ENCODE assay signal across 8 cellular contexts in the genomic region with DNA sequence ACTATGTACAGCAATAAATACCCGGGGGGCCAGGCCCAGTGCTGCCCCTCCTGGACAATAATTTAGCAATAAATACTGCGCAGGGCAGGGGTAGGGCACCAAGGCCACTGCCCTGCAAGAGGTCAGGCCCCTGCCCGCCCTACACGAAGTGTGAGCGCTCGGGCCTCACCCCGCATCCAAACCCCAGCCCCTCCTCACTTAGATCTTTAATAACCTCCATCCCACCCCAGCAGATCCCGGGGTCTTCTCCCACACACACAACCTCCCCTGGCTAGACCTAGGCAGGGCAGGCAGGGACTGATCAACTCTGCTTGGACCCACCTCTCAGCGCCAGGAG. TPM values are rescaled to one million over a fixed set of nuclear protein-coding genes. Genes with fewer than 3 reads are reported as not detected.
DNase-seq lines count a peak whose midpoint lies in the region; ATAC-seq and TF ChIP-seq lines count a peak whose summit lies in the region.
"Not testable (repeated sequence)": the region's sequence is repeated elsewhere in the genome, so short reads cannot be mapped to it uniquely, and the experiment has no call there.

No MANE protein-coding gene starts in this region.

- H3K4me1 Mint-ChIP-seq in Caco-2 (ENCODE audit: low read depth, unreplicated experiment): peaks cover 26% of the 10 kb centered on the region
- H3K4me1 Mint-ChIP-seq in activated naive CD8-positive, alpha-beta T cell treated with anti-CD3 and anti-CD28 coated beads, Interleukin-2, amount 50 U/mL, for 24 hours: peaks cover 20% of the 10 kb centered on the region
- H3K4me1 Mint-ChIP-seq in natural killer cell treated with Interleukin-12 subunit alpha and Interleukin-12 subunit beta and Interleukin-15 and Interleukin-18, amount 100 ng/mL, for 72 hours (ENCODE audit: low read depth in 2 of 2): peaks cover 17 to 29% of the 10 kb centered on the region in 2 donors

- peaks cover 11% of the 10 kb centered on the region for H3K4me1 ChIP-seq in Caco-2
- H3K4me1 ChIP-seq in SJCRH30: not testable (repeated sequence)
- peaks cover 43 to 82% (median 70%) of the 10 kb centered on the region in 4 donors for H3K4me1 ChIP-seq in stomach

- H3K27ac Mint-ChIP-seq in Caco-2 (ENCODE audit: unreplicated experiment): peak overlapping the region; percentile 90
- peak overlapping the region; percentile 67 for H3K27ac Mint-ChIP-seq in activated naive CD8-positive, alpha-beta T cell treated with anti-CD3 and anti-CD28 coated beads, Interleukin-2, amount 50 U/mL, for 24 hours
- peak overlapping the region; percentile 39 to 81 for H3K27ac Mint-ChIP-seq in natural killer cell treated with Interleukin-12 subunit alpha and Interleukin-12 subunit beta and Interleukin-15 and Interleukin-18, amount 100 ng/mL, for 72 hours

- H3K4me3 Mint-ChIP-seq in Caco-2 (ENCODE audit: unreplicated experiment): peak overlapping the region; percentile 93
- H3K4me3 Mint-ChIP-seq in activated naive CD8-positive, alpha-beta T cell treated with anti-CD3 and anti-CD28 coated beads, Interleukin-2, amount 50 U/mL, for 24 hours: peak overlapping the region; percentile 77
- peak overlapping the region; percentile 88 for H3K4me3 Mint-ChIP-seq in natural killer cell treated with Interleukin-12 subunit alpha and Interleukin-12 subunit beta and Interleukin-15 and Interleukin-18, amount 100 ng/mL, for 72 hours

- CTCF ChIA-PET in Caco-2 (lab: Charles Lee): not testable (repeated sequence)

- not testable (repeated sequence) for TF ChIP-seq CTCF in Caco-2 (IDR thresholded peaks at IDR 0.05; ENCODE audit: insufficient read depth in 1 of 2, low read depth in 1 of 2, low read length in 1 of 2, severe bottlenecking in 1 of 2, unreplicated experiment in 1 of 2); stomach (IDR thresholded peaks at IDR 0.05)

- WGBS in stomach, 5 donors: 17 to 39% (median 26%) methylated on average over 9 of the region's 9 CpGs

- not testable (repeated sequence) for H3K9me3 Mint-ChIP-seq in Caco-2 (ENCODE audit: unreplicated experiment); activated naive CD8-positive, alpha-beta T cell treated with anti-CD3 and anti-CD28 coated beads, Interleukin-2, amount 50 U/mL, for 24 hours; natural killer cell treated with Interleukin-12 subunit alpha and Interleukin-12 subunit beta and Interleukin-15 and Interleukin-18, amount 100 ng/mL, for 72 hours

- H3K36me3 ChIP-seq in Caco-2 (ENCODE audit: control insufficient read depth, insufficient read depth, low read length) (peaks cover 14% of the 10 kb centered on the region), stomach (peaks cover 47 to 68% (median 58%) of the 10 kb centered on the region in 4 donors)
- H3K36me3 ChIP-seq in SJCRH30: not testable (repeated sequence)

- POLR2A ChIA-PET in Caco-2 (lab: Charles Lee): interaction anchor here (1.3 kb wide), 1 partner anchor 8 kb away, joined by 11 read pairs; the partner anchor contains the start of gene MAFG

- H3K27ac ChIP-seq in SJCRH30: not testable (repeated sequence)
- H3K27ac ChIP-seq in stomach: peak overlapping the region; percentile 83 to 98 (median 88)

- ATAC-seq in GM21786 (IDR thresholded peaks at IDR 0.05; ENCODE audit: unreplicated experiment) (peak; percentile 11), HG03196 (IDR thresholded peaks at IDR 0.05; ENCODE audit: unreplicated experiment) (peak; percentile 7), Right ventricle myocardium inferior (peak; percentile 23)
- ATAC-seq in activated naive CD8-positive, alpha-beta T cell treated with anti-CD3 and anti-CD28 coated beads, Interleukin-2, amount 50 U/mL, for 24 hours: peak; percentile 11
- peak; percentile 21 to 63 for ATAC-seq in natural killer cell treated with Interleukin-12 subunit alpha and Interleukin-12 subunit beta and Interleukin-15 and Interleukin-18, amount 100 ng/mL, for 72 hours

- not testable (repeated sequence) for H3K9me3 ChIP-seq in Caco-2; SJCRH30 (replicated peaks); stomach

- not testable (repeated sequence) for H3K27me3 ChIP-seq in Caco-2 (replicated peaks; ENCODE audit: control insufficient read depth, insufficient read depth, low read length); SJCRH30; stomach

- H3K4me3 ChIP-seq in Caco-2 (ENCODE audit: low read depth, low read length) (peak overlapping the region; percentile 86; the same call in 1 of the 2 replicates), SJCRH30 (peak overlapping the region; percentile 90), stomach (peak overlapping the region; percentile 79 to 90 (median 84))

- intact Hi-C loops in Caco-2 (cut with micrococcal nuclease; ENCODE audit: unreplicated experiment): loop anchor here (1.0 kb wide), 1 partner anchor 8 kb away; no protein-coding TSS in a partner anchor
- intact Hi-C loops in Right ventricle myocardium inferior (cut with DNase I); stomach (cut with DNase I; ENCODE audit: low total_unique reads): not testable (repeated sequence)

- peaks cover 94% of the 10 kb centered on the region for H3K36me3 Mint-ChIP-seq in Caco-2 (ENCODE audit: insufficient read depth, unreplicated experiment)
- peaks cover 11% of the 10 kb centered on the region for H3K36me3 Mint-ChIP-seq in activated naive CD8-positive, alpha-beta T cell treated with anti-CD3 and anti-CD28 coated beads, Interleukin-2, amount 50 U/mL, for 24 hours (ENCODE audit: low read depth)
- H3K36me3 Mint-ChIP-seq in natural killer cell treated with Interleukin-12 subunit alpha and Interleukin-12 subunit beta and Interleukin-15 and Interleukin-18, amount 100 ng/mL, for 72 hours: not testable (repeated sequence)

- H3K27me3 Mint-ChIP-seq in Caco-2 (ENCODE audit: insufficient read depth, unreplicated experiment); activated naive CD8-positive, alpha-beta T cell treated with anti-CD3 and anti-CD28 coated beads, Interleukin-2, amount 50 U/mL, for 24 hours; natural killer cell treated with Interleukin-12 subunit alpha and Interleukin-12 subunit beta and Interleukin-15 and Interleukin-18, amount 100 ng/mL, for 72 hours: not testable (repeated sequence)

- BruUV-seq in Caco-2 (replicated peaks; lab: Mats Ljungman, UMichigan): not testable (repeated sequence)

- not testable (repeated sequence) for TF ChIP-seq EP300 in stomach (IDR thresholded peaks at IDR 0.05)

- not testable (repeated sequence) for TF ChIP-seq POLR2A in stomach (IDR thresholded peaks at IDR 0.05)

- DNase-seq in Caco-2; SJCRH30; activated naive CD8-positive, alpha-beta T cell treated with anti-CD3 and anti-CD28 coated beads, Interleukin-2, amount 50 U/mL, for 24 hours; Right ventricle myocardium inferior (ENCODE audit: missing footprints); natural killer cell treated with Interleukin-12 subunit alpha and Interleukin-12 subunit beta and Interleukin-15 and Interleukin-18, amount 100 ng/mL, for 72 hours (ENCODE audit: low spot score); stomach: not testable (repeated sequence)

RNA-seq across cellular contexts. Expression of gene SIRT7, which starts 0.3 kb away (rescaled TPM):
- total RNA-seq in Caco-2 (2022) (55.6 and 57.4 TPM in 2 replicates), Right ventricle myocardium inferior (6.2 TPM), stomach (100 to 1,000 TPM in 1 of 5 donors, 10 to 100 TPM in 4; 22.8 to 128 (median 56.0) TPM)
- total RNA-seq in SJCRH30 (2014; rRNA removed; shearing (Covaris generic)): 20.1 and 23.5 TPM in 2 replicates
- total RNA-seq in natural killer cell treated with Interleukin-12 subunit alpha and Interleukin-12 subunit beta and Interleukin-15 and Interleukin-18, amount 100 ng/mL, for 72 hours: 10 to 100 TPM; 69.4 to 77.6 TPM
- polyA plus RNA-seq in stomach: 10 to 100 TPM; 18.2 to 46.9 (median 44.1) TPM

RNA-seq across cellular contexts. Expression of gene PCYT2, which starts 7.1 kb away (rescaled TPM):
- total RNA-seq in Caco-2 (2022) (125 and 151 TPM in 2 replicates), Right ventricle myocardium inferior (31.0 TPM), stomach (100 to 1,000 TPM in 2 of 5 donors, 10 to 100 TPM in 3; 17.5 to 119 (median 27.2) TPM)
- total RNA-seq in SJCRH30 (2014; rRNA removed; shearing (Covaris generic)): 30.2 and 33.0 TPM in 2 replicates
- total RNA-seq in natural killer cell treated with Interleukin-12 subunit alpha and Interleukin-12 subunit beta and Interleukin-15 and Interleukin-18, amount 100 ng/mL, for 72 hours: 10 to 100 TPM; 30.4 to 36.5 TPM
- polyA plus RNA-seq in stomach: 10 to 100 TPM; 39.7 to 51.7 (median 42.8) TPM

RNA-seq across cellular contexts. Expression of gene MAFG, which starts 9.2 kb away (rescaled TPM):
- total RNA-seq in Caco-2 (2022) (28.9 and 29.1 TPM in 2 replicates), Right ventricle myocardium inferior (26.2 TPM), stomach (10 to 100 TPM in 4 of 5 donors, 1 to 10 TPM in 1; 2.3 to 30.4 (median 20.3) TPM)
- total RNA-seq in SJCRH30 (2014; rRNA removed; shearing (Covaris generic)): 27.3 and 29.0 TPM in 2 replicates
- total RNA-seq in natural killer cell treated with Interleukin-12 subunit alpha and Interleukin-12 subunit beta and Interleukin-15 and Interleukin-18, amount 100 ng/mL, for 72 hours: 10 to 100 TPM; 26.7 to 49.4 TPM
- polyA plus RNA-seq in stomach: 1 to 10 TPM; 7.2 to 8.9 (median 8.1) TPM

RNA-seq across cellular contexts. Expression of gene NPB, which starts 16.3 kb away (rescaled TPM):
- total RNA-seq in Caco-2 (2022): 0.37 and 0.68 TPM in 2 replicates
- total RNA-seq in SJCRH30 (2014; rRNA removed; shearing (Covaris generic)): 3.8 and 4.9 TPM in 2 replicates
- 0.38 TPM for total RNA-seq in Right ventricle myocardium inferior
- total RNA-seq in natural killer cell treated with Interleukin-12 subunit alpha and Interleukin-12 subunit beta and Interleukin-15 and Interleukin-18, amount 100 ng/mL, for 72 hours: under 1 TPM; 0.17 to 0.50 TPM
- 1 to 10 TPM in 2 of 5 donors, not detected in 3; 1.4 to 2.0 TPM for total RNA-seq in stomach
- under 1 TPM in 2 of 3 donors, not detected in 1; 0.83 to 0.93 TPM for polyA plus RNA-seq in stomach

RNA-seq across cellular contexts. Expression of gene PYCR1, which starts 18.8 kb away (rescaled TPM):
- total RNA-seq in Caco-2 (2022) (200 and 203 TPM in 2 replicates), Right ventricle myocardium inferior (6.2 TPM), stomach (10 to 100 TPM in 3 of 5 donors, 1 to 10 TPM in 1, not detected in 1; 8.9 to 28.8 (median 15.7) TPM)
- total RNA-seq in SJCRH30 (2014; rRNA removed; shearing (Covaris generic)): 152 and 159 TPM in 2 replicates
- 10 to 100 TPM; 18.3 to 56.1 TPM for total RNA-seq in natural killer cell treated with Interleukin-12 subunit alpha and Interleukin-12 subunit beta and Interleukin-15 and Interleukin-18, amount 100 ng/mL, for 72 hours
- 10 to 100 TPM; 20.0 to 73.8 (median 47.4) TPM for polyA plus RNA-seq in stomach
